In the genomic region with DNA sequence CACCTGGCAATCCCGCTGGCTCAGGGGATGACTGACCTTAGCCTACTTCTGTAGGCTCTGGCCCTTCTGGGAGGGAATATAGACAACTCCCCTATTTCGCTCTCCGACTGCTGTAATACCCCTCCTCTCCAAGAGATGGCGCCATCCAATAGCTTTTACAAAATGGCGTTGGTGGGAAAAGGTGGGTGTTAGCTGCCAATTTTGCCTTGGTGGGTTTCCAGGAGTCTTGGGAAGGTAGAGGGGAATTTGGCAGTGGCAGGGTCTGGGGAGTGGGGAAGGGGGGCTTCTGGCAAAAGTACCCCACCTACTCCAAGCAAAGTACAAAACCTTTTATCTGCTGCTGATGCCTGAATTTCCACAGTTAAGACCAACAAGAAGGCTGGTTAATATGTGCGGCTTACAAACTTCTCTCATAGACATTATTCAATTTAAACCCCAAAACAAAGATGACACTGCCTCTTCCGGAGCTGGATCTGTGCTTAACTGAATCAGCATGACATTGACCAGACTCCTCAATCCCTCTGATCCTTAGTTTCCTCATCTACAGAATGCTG, we compare ENCODE assay signal across 8 cellular contexts.
DNase-seq lines count a peak whose midpoint lies in the region; ATAC-seq and TF ChIP-seq lines count a peak whose summit lies in the region.

No MANE protein-coding gene starts in this region.

- no peak overlapping the region for H3K4me2 ChIP-seq in neural cell (ENCODE audit: low read length)

- ATAC-seq in GM21360 (IDR thresholded peaks at IDR 0.05; ENCODE audit: unreplicated experiment), result no peak

- no peaks in the 10 kb centered on the region for H3K9me3 Mint-ChIP-seq in HFFc6

- H2AFZ ChIP-seq in neural cell (ENCODE audit: low read depth, low read length), result no peak overlapping the region

- H3F3A ChIP-seq in neural cell (ENCODE audit: insufficient read depth, low read length, poor library complexity, severe bottlenecking), result no peaks in the 10 kb centered on the region

- DNase-seq in DMS153 (lab: John Stamatoyannopoulos, UW) (peak; percentile 2), DMS153 treated with DMSO at 0.1 percent for 48 hours (lab: John Stamatoyannopoulos, UW; ENCODE audit: unreplicated experiment) (no peak), HFFc6 (peak; percentile 9), SHP77 (lab: John Stamatoyannopoulos, UW) (peak; percentile 8 to 18), epithelial cell of esophagus (ENCODE audit: low read depth) (peak; percentile 48), NCI-H187 (lab: John Stamatoyannopoulos, UW) (no peak)

- TF ChIP-seq CTCF in HFFc6 (IDR thresholded peaks at IDR 0.05) (peak; percentile 90), epithelial cell of esophagus (IDR thresholded peaks at IDR 0.05; ENCODE audit: insufficient read depth, low read depth, low read length, missing control alignments) (peak; percentile 88), neural cell (IDR thresholded peaks at IDR 0.05; ENCODE audit: poor library complexity, severe bottlenecking) (peak; percentile 79)

- H3K27me3 ChIP-seq in neural cell (ENCODE audit: insufficient read depth, low read depth, low read length), result no peaks in the 10 kb centered on the region

- peaks cover 10% of the 10 kb centered on the region for H3K27me3 Mint-ChIP-seq in HFFc6 (ENCODE audit: insufficient read depth)

- H3K4me3 Mint-ChIP-seq in HFFc6, result no peak overlapping the region

- no peak overlapping the region for H3K27ac ChIP-seq in neural cell (ENCODE audit: low read length)

- no peaks in the 10 kb centered on the region for H3K79me2 ChIP-seq in neural cell (replicated peaks; ENCODE audit: insufficient read depth, low read length)

- H3K36me3 ChIP-seq in neural cell (ENCODE audit: insufficient read depth, low read length), result no peaks in the 10 kb centered on the region

- H3K4me3 ChIP-seq in epithelial cell of esophagus (ENCODE audit: low read length), result no peak overlapping the region
- no peak overlapping the region for H3K4me3 ChIP-seq in neural cell (ENCODE audit: low read length)

- no peaks in the 10 kb centered on the region for H3K9me2 ChIP-seq in neural cell (ENCODE audit: insufficient read depth, low read length)

- no peak for TF ChIP-seq EP300 in neural cell (conservative IDR thresholded peaks at IDR 0.05; ENCODE audit: poor library complexity, severe bottlenecking)

- no peaks in the 10 kb centered on the region for H3K36me3 Mint-ChIP-seq in HFFc6 (ENCODE audit: low read depth)

- H4K20me1 ChIP-seq in neural cell (ENCODE audit: insufficient read depth), result no peaks in the 10 kb centered on the region

- peaks cover 3% of the 10 kb centered on the region for H3K9me3 ChIP-seq in neural cell (ENCODE audit: low read length)

- no peaks in the 10 kb centered on the region for H3K4me1 Mint-ChIP-seq in HFFc6 (ENCODE audit: low read depth)

- no peak overlapping the region for H3K27ac Mint-ChIP-seq in HFFc6

- peak; percentile 83 for TF ChIP-seq RAD21 in neural cell (conservative IDR thresholded peaks at IDR 0.05)

- H3K9ac ChIP-seq in neural cell (ENCODE audit: low read length), result no peak overlapping the region

TF ChIP-seq in neural cell, 6 proteins besides CTCF, POLR2A, EP300 and RAD21:
- peak; percentile 83 for TF ChIP-seq SMC3 (conservative IDR thresholded peaks at IDR 0.05; ENCODE audit: poor library complexity)
- no peak for TF ChIP-seq POLR2AphosphoS5 (IDR thresholded peaks at IDR 0.05)
- TF ChIP-seq, protein P1, sequence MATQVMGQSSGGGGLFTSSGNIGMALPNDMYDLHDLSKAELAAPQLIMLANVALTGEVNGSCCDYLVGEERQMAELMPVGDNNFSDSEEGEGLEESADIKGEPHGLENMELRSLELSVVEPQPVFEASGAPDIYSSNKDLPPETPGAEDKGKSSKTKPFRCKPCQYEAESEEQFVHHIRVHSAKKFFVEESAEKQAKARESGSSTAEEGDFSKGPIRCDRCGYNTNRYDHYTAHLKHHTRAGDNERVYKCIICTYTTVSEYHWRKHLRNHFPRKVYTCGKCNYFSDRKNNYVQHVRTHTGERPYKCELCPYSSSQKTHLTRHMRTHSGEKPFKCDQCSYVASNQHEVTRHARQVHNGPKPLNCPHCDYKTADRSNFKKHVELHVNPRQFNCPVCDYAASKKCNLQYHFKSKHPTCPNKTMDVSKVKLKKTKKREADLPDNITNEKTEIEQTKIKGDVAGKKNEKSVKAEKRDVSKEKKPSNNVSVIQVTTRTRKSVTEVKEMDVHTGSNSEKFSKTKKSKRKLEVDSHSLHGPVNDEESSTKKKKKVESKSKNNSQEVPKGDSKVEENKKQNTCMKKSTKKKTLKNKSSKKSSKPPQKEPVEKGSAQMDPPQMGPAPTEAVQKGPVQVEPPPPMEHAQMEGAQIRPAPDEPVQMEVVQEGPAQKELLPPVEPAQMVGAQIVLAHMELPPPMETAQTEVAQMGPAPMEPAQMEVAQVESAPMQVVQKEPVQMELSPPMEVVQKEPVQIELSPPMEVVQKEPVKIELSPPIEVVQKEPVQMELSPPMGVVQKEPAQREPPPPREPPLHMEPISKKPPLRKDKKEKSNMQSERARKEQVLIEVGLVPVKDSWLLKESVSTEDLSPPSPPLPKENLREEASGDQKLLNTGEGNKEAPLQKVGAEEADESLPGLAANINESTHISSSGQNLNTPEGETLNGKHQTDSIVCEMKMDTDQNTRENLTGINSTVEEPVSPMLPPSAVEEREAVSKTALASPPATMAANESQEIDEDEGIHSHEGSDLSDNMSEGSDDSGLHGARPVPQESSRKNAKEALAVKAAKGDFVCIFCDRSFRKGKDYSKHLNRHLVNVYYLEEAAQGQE (IDR thresholded peaks at IDR 0.05; ENCODE audit: borderline replicate concordance), result no peak

Comparison
In these comparisons a context has a peak if more than half of its experiments do, and no peak if none do; other contexts are left out.
1. DNase-seq: peak in DMS153 (single experiment), HFFc6 (single experiment), SHP77 (2 of 2) and epithelial cell of esophagus (single experiment); none in DMS153 treated with DMSO at 0.1 percent for 48 hours (single experiment) and NCI-H187 (0 of 2).
2. Peak in every context shown above with its lines, with median percentiles within 50 percentile points of each other: CTCF ChIP-seq.